Comparison of ENCODE assay signal across 13 cellular contexts in the genomic region with DNA sequence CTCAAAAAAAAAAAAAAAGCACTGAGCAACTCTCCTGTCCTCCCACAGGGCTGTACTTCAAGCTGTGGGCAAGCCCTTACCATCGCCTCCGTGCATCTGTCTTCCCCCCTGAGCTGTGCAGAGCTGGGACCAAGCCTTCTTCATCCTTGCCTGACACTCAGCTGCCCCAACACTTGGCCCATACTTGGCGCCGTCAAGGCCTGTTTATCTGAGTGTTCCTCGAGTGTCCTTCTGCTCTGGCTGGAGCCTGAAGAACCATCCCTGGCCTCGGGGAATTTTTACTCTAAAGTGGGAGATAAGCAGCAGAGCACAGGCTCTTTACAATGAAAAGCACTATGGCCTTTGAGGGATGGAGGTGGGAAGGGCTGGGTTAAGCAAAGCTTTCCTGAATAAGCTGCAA. TPM values are rescaled to one million over a fixed set of nuclear protein-coding genes. Genes with fewer than 3 reads are reported as not detected.
DNase-seq lines count a peak whose midpoint lies in the region; ATAC-seq and TF ChIP-seq lines count a peak whose summit lies in the region.
"Had no signal": no experiment of that assay in that cellular context is flagged by ENCODE, and none has a peak within 500 bp of the region (broad histone marks: within the 10 kb centered on the region; RNA-seq: fewer than 3 reads in every experiment).

No MANE protein-coding gene starts in this region.

- in situ Hi-C loops in GM13977 (cut with MboI; ENCODE audit: low pct_unique_long_range_greater_than_20kb, low sequenced_read_pairs, unreplicated experiment) = no loop called here

- intact Hi-C loops in activated CD4-positive, alpha-beta memory T cell treated with anti-CD3 and anti-CD28 coated beads for 36 hours (cut with micrococcal nuclease) = no loop called here
- intact Hi-C loops in thyroid gland (cut with DNase I) = no loop called here

- ATAC-seq in lung (ENCODE audit: insufficient read depth, low FRiP score) (peak; percentile 9), omental fat pad (ENCODE audit: low FRiP score) (no peak)
- ATAC-seq: Panc1, psoas muscle had no signal

- peaks cover 37% of the 10 kb centered on the region for H3K4me1 Mint-ChIP-seq in activated CD4-positive, alpha-beta memory T cell treated with anti-CD3 and anti-CD28 coated beads for 36 hours (ENCODE audit: low read depth)

- POLR2A ChIA-PET in activated CD4-positive, alpha-beta memory T cell treated with anti-CD3 and anti-CD28 coated beads for 36 hours (lab: Charles Lee) = interaction anchor here (3.7 kb wide), 1 partner anchor 11 kb away, joined by 41 read pairs; the partner anchor contains the start of genes FOXRED1 and SRPRA

- peak; percentile 47 for DNase-seq in activated effector memory CD4-positive, alpha-beta T cell treated with anti-CD3 and anti-CD28 coated beads, Interleukin-2, amount 50 U/mL, for 16 hours
- DNase-seq in activated effector memory CD4-positive, alpha-beta T cell treated with Interleukin-2 at 50 U/mL for 16 hours = no peak
- DNase-seq in activated CD4-positive, alpha-beta memory T cell treated with anti-CD3 and anti-CD28 coated beads for 36 hours = no peak
- DNase-seq in lung (ENCODE audit: low spot score) = peak; percentile 57
- peak; percentile 31 to 47 for DNase-seq in thyroid gland
- DNase-seq in omental fat pad (ENCODE audit: low spot score) = no peak
- no peak for DNase-seq in NCI-H82 (lab: John Stamatoyannopoulos, UW)
- no peak for DNase-seq in GM13977 (ENCODE audit: low spot score)
- DNase-seq: mesendoderm, NCI-H510A, psoas muscle had no signal

- TF ChIP-seq POLR2A in thyroid gland (IDR thresholded peaks at IDR 0.05) = no peak

- no peak overlapping the region for H3K27ac ChIP-seq in lung (ENCODE audit: low read depth in 1 of 2, low read length in 1 of 2)
- H3K27ac ChIP-seq in thyroid gland = no peak overlapping the region

- no peaks in the 10 kb centered on the region for H3K9me3 Mint-ChIP-seq in activated CD4-positive, alpha-beta memory T cell treated with anti-CD3 and anti-CD28 coated beads for 36 hours
- H3K9me3 Mint-ChIP-seq: IgD-negative memory B cell had no signal

- H3K36me3 ChIP-seq in lung (ENCODE audit: control insufficient read depth in 2 of 2, insufficient read depth in 2 of 2, low read length in 2 of 2) (peaks cover 3 to 11% of the 10 kb centered on the region in 2 donors), thyroid gland (no peaks in the 10 kb centered on the region)

- peaks cover 4 to 16% of the 10 kb centered on the region in 2 donors for H3K4me1 ChIP-seq in lung (ENCODE audit: control insufficient read depth in 2 of 2, insufficient read depth in 2 of 2, low read length in 2 of 2)
- H3K4me1 ChIP-seq in thyroid gland = peaks cover 5 to 10% of the 10 kb centered on the region in 2 donors

- H3K9me3 ChIP-seq in lung (ENCODE audit: control insufficient read depth in 2 of 2, insufficient read depth in 1 of 2, low read length in 1 of 2) = no peaks in the 10 kb centered on the region
- no peaks in the 10 kb centered on the region for H3K9me3 ChIP-seq in thyroid gland
- H3K9me3 ChIP-seq: psoas muscle had no signal

- 58 to 66% methylated on average over 6 of the region's 6 CpGs for WGBS in lung, 2 donors
- 54 to 66% methylated on average over 6 of the region's 6 CpGs for WGBS in thyroid gland, 2 donors

- peak overlapping the region; percentile 82 for H3K4me3 Mint-ChIP-seq in activated CD4-positive, alpha-beta memory T cell treated with anti-CD3 and anti-CD28 coated beads for 36 hours

- H3K4me3 ChIP-seq in lung = no peak overlapping the region
- no peak overlapping the region for H3K4me3 ChIP-seq in thyroid gland (replicated peaks in 1 of 3)

- no peaks in the 10 kb centered on the region for H3K27me3 ChIP-seq in lung (ENCODE audit: control insufficient read depth, insufficient read depth)
- no peaks in the 10 kb centered on the region for H3K27me3 ChIP-seq in thyroid gland

- CTCF ChIA-PET in activated CD4-positive, alpha-beta memory T cell treated with anti-CD3 and anti-CD28 coated beads for 36 hours (lab: Charles Lee) = no interaction called here

- peaks cover 11% of the 10 kb centered on the region for H3K36me3 Mint-ChIP-seq in activated CD4-positive, alpha-beta memory T cell treated with anti-CD3 and anti-CD28 coated beads for 36 hours

- H3K27ac Mint-ChIP-seq in activated CD4-positive, alpha-beta memory T cell treated with anti-CD3 and anti-CD28 coated beads for 36 hours = no peak overlapping the region

- no peaks in the 10 kb centered on the region for H3K27me3 Mint-ChIP-seq in activated CD4-positive, alpha-beta memory T cell treated with anti-CD3 and anti-CD28 coated beads for 36 hours
- H3K27me3 Mint-ChIP-seq: IgD-negative memory B cell had no signal

- TF ChIP-seq CTCF in lung (IDR thresholded peaks at IDR 0.05; ENCODE audit: control extremely low read depth, extremely low read depth) = no peak
- no peak for TF ChIP-seq CTCF in thyroid gland (IDR thresholded peaks at IDR 0.05)
- TF ChIP-seq CTCF in omental fat pad (IDR thresholded peaks at IDR 0.05) = no peak
- TF ChIP-seq CTCF in GM13977 (IDR thresholded peaks at IDR 0.05; ENCODE audit: extremely low read depth, insufficient read depth, missing control alignments) = no peak

RNA-seq across cellular contexts. Expression of gene TIRAP, which starts 1.6 kb away (rescaled TPM):
- total RNA-seq in activated CD4-positive, alpha-beta memory T cell treated with anti-CD3 and anti-CD28 coated beads for 36 hours = 1 to 10 TPM; 7.3 to 8.8 TPM
- total RNA-seq in lung (10 to 100 TPM; 10.9 to 12.5 TPM), thyroid gland (10 to 100 TPM in 2 of 4 donors, 1 to 10 TPM in 2; 9.2 to 13.1 (median 10.1) TPM), omental fat pad (10 to 100 TPM in 1 of 4 donors, 1 to 10 TPM in 3; 6.0 to 17.0 (median 8.5) TPM)
- polyA plus RNA-seq in lung = 1 to 10 TPM; 5.5 to 8.6 TPM

RNA-seq across cellular contexts. Expression of gene FOXRED1, which starts 12.3 kb away (rescaled TPM):
- 10 to 100 TPM; 41.7 to 42.3 TPM for total RNA-seq in activated CD4-positive, alpha-beta memory T cell treated with anti-CD3 and anti-CD28 coated beads for 36 hours
- 10 to 100 TPM; 18.0 to 28.4 TPM for total RNA-seq in lung
- polyA plus RNA-seq in lung = 10 to 100 TPM; 19.3 to 22.2 TPM
- 10 to 100 TPM; 13.3 to 25.8 (median 20.2) TPM for total RNA-seq in thyroid gland
- 10 to 100 TPM; 10.2 to 27.3 (median 17.4) TPM for total RNA-seq in omental fat pad

RNA-seq across cellular contexts. Expression of gene SRPRA, which starts 12.6 kb away (rescaled TPM):
- 100 to 1,000 TPM; 142 to 149 TPM for total RNA-seq in activated CD4-positive, alpha-beta memory T cell treated with anti-CD3 and anti-CD28 coated beads for 36 hours
- total RNA-seq in lung (100 to 1,000 TPM in 1 of 2 donors, 10 to 100 TPM in 1; 51.7 to 145 TPM), thyroid gland (100 to 1,000 TPM in 3 of 4 donors, 10 to 100 TPM in 1; 95.3 to 153 (median 125) TPM), omental fat pad (100 to 1,000 TPM in 1 of 4 donors, 10 to 100 TPM in 3; 83.5 to 109 (median 91.8) TPM)
- 100 to 1,000 TPM in 1 of 2 donors, 10 to 100 TPM in 1; 57.5 to 107 TPM for polyA plus RNA-seq in lung

RNA-seq across cellular contexts. Expression of gene DCPS, which starts 22.6 kb away (rescaled TPM):
- 10 to 100 TPM; 40.1 to 43.9 TPM for total RNA-seq in activated CD4-positive, alpha-beta memory T cell treated with anti-CD3 and anti-CD28 coated beads for 36 hours
- total RNA-seq in lung (10 to 100 TPM; 10.7 to 20.4 TPM), thyroid gland (10 to 100 TPM in 3 of 4 donors, 1 to 10 TPM in 1; 6.1 to 18.9 (median 13.9) TPM), omental fat pad (10 to 100 TPM in 2 of 4 donors, 1 to 10 TPM in 2; 8.0 to 12.4 (median 9.9) TPM)
- 10 to 100 TPM; 20.4 to 26.3 TPM for polyA plus RNA-seq in lung

Comparison
In these comparisons a context has a peak if more than half of its experiments do, and no peak if none do; other contexts are left out.
1. DNase-seq: peak in activated effector memory CD4-positive, alpha-beta T cell treated with anti-CD3 and anti-CD28 coated beads, Interleukin-2, amount 50 U/mL, for 16 hours (single experiment), lung (single experiment) and thyroid gland (2 of 2); none in activated effector memory CD4-positive, alpha-beta T cell treated with Interleukin-2 at 50 U/mL for 16 hours (single experiment), activated CD4-positive, alpha-beta memory T cell treated with anti-CD3 and anti-CD28 coated beads for 36 hours (single experiment), omental fat pad (single experiment), NCI-H82 (single experiment) and GM13977 (single experiment).